ENCODE assay signal across 8 cellular contexts in genomic region chr1:23544444-23545389, GRCh38. TPM values are rescaled to one million over a fixed set of nuclear protein-coding genes. Genes with fewer than 3 reads are reported as not detected.
A peak's percentile ranks its signal among the peaks of the same experiment; 100 is the strongest.
DNase-seq lines count a peak whose midpoint lies in the region; ATAC-seq and TF ChIP-seq lines count a peak whose summit lies in the region.

No MANE protein-coding gene starts in this region.

- H3K27ac Mint-ChIP-seq in HFFc6: peak overlapping the region; percentile 11; the same call in 1 of the 2 replicates
- no peak overlapping the region for H3K27ac Mint-ChIP-seq in endodermal cell
- peak overlapping the region; percentile 60 for H3K27ac Mint-ChIP-seq in mesothelial cell of epicardium
- peak overlapping the region; percentile 34 for H3K27ac Mint-ChIP-seq in stimulated activated naive B cell treated with anti-CD40 and anti-IgM and Interleukin-4, amounts not matched to agents 10 μg/mL and 1 μg/mL and 100 μg/mL, for 72 hours

- TF ChIP-seq CTCF in HFFc6 (IDR thresholded peaks at IDR 0.05) (peak; percentile 96), endodermal cell (conservative IDR thresholded peaks at IDR 0.05) (peak; percentile 94), mesothelial cell of epicardium (IDR thresholded peaks at IDR 0.05; ENCODE audit: unreplicated experiment) (peak; percentile 90)

- H3K4me3 Mint-ChIP-seq in HFFc6: no peak overlapping the region
- no peak overlapping the region for H3K4me3 Mint-ChIP-seq in endodermal cell
- no peak overlapping the region for H3K4me3 Mint-ChIP-seq in mesothelial cell of epicardium
- H3K4me3 Mint-ChIP-seq in stimulated activated naive B cell treated with anti-CD40 and anti-IgM and Interleukin-4, amounts not matched to agents 10 μg/mL and 1 μg/mL and 100 μg/mL, for 72 hours: no peak overlapping the region

- TF ChIP-seq POLR2A in GM18505 (IDR thresholded peaks at IDR 0.05; ENCODE audit: borderline replicate concordance, extremely low read depth, insufficient read depth, insufficient read length): no peak

- ATAC-seq in stimulated activated naive B cell treated with anti-CD40 and anti-IgM and Interleukin-4, amounts not matched to agents 10 μg/mL and 1 μg/mL and 100 μg/mL, for 72 hours (replicated peaks): peak; percentile 47 to 49
- no peak for ATAC-seq in GM18505 (IDR thresholded peaks at IDR 0.05; ENCODE audit: unreplicated experiment)

- peak in 10 of 14 donors; percentile 17 to 62 (median 36) for DNase-seq in C1 segment of cervical spinal cord (lab: John Stamatoyannopoulos, UW)
- DNase-seq in HFFc6: peak; percentile 76
- DNase-seq in NCI-H748 treated with DMSO at 0.1 percent for 48 hours (lab: John Stamatoyannopoulos, UW): peak; percentile 54
- DNase-seq in activated CD8-positive, alpha-beta memory T cell treated with anti-CD3 and anti-CD28 coated beads for 1 hour (ENCODE audit: extremely low read depth in 1 of 2, low read depth in 1 of 2): peak; percentile 34 to 53
- peak; percentile 93 for DNase-seq in endodermal cell
- peak; percentile 59 to 83 for DNase-seq in mesothelial cell of epicardium (ENCODE audit: low spot score in 2 of 2, unreplicated experiment in 2 of 2)
- peak; percentile 58 for DNase-seq in stimulated activated naive B cell treated with anti-CD40 and anti-IgM and Interleukin-4, amounts not matched to agents 10 μg/mL and 1 μg/mL and 100 μg/mL, for 72 hours

- 44 to 52% methylated on average over 7 to 8 of the region's 8 CpGs for WGBS in endodermal cell (ENCODE audit: insufficient coverage in 1 of 2, insufficient read length in 1 of 2), 2 experiments

- no peaks in the 10 kb centered on the region for H3K9me3 ChIP-seq in endodermal cell (ENCODE audit: control insufficient read depth, low read length)

- no peaks in the 10 kb centered on the region for H3K36me3 ChIP-seq in endodermal cell (ENCODE audit: control insufficient read depth, insufficient read depth, low read length)

- H3K27ac ChIP-seq in endodermal cell (ENCODE audit: low read depth, low read length): no peak overlapping the region

- H3K27me3 ChIP-seq in endodermal cell (ENCODE audit: control insufficient read depth, insufficient read depth, low read length, poor library complexity, severe bottlenecking): no peaks in the 10 kb centered on the region

- H3K4me1 ChIP-seq in endodermal cell (ENCODE audit: control insufficient read depth, insufficient read depth, low read length): no peaks in the 10 kb centered on the region

- H3K9me3 Mint-ChIP-seq in HFFc6: no peaks in the 10 kb centered on the region
- H3K9me3 Mint-ChIP-seq in endodermal cell: no peaks in the 10 kb centered on the region
- no peaks in the 10 kb centered on the region for H3K9me3 Mint-ChIP-seq in mesothelial cell of epicardium
- no peaks in the 10 kb centered on the region for H3K9me3 Mint-ChIP-seq in stimulated activated naive B cell treated with anti-CD40 and anti-IgM and Interleukin-4, amounts not matched to agents 10 μg/mL and 1 μg/mL and 100 μg/mL, for 72 hours

- H3K27me3 Mint-ChIP-seq in HFFc6 (ENCODE audit: insufficient read depth) (peaks cover 2% of the 10 kb centered on the region; the same call in 1 of the 2 replicates), endodermal cell (ENCODE audit: insufficient read depth) (peaks cover under 1% of the 10 kb centered on the region), mesothelial cell of epicardium (ENCODE audit: low read depth) (no peaks in the 10 kb centered on the region)
- H3K27me3 Mint-ChIP-seq in stimulated activated naive B cell treated with anti-CD40 and anti-IgM and Interleukin-4, amounts not matched to agents 10 μg/mL and 1 μg/mL and 100 μg/mL, for 72 hours: no peaks in the 10 kb centered on the region

- H3K9ac ChIP-seq in endodermal cell (ENCODE audit: extremely low read depth, low read length, poor library complexity, severe bottlenecking): no peak overlapping the region

- H3K4me1 Mint-ChIP-seq in HFFc6 (ENCODE audit: low read depth) (peaks cover 41% of the 10 kb centered on the region), endodermal cell (peaks cover 5% of the 10 kb centered on the region), mesothelial cell of epicardium (peaks cover 24% of the 10 kb centered on the region)
- peaks cover 22 to 40% of the 10 kb centered on the region in 2 donors for H3K4me1 Mint-ChIP-seq in stimulated activated naive B cell treated with anti-CD40 and anti-IgM and Interleukin-4, amounts not matched to agents 10 μg/mL and 1 μg/mL and 100 μg/mL, for 72 hours

- H3K4me3 ChIP-seq in endodermal cell (ENCODE audit: low read length): no peak overlapping the region

- H3K36me3 Mint-ChIP-seq in HFFc6 (ENCODE audit: low read depth) (no peaks in the 10 kb centered on the region), endodermal cell (ENCODE audit: low read depth) (no peaks in the 10 kb centered on the region), mesothelial cell of epicardium (no peaks in the 10 kb centered on the region)
- H3K36me3 Mint-ChIP-seq in stimulated activated naive B cell treated with anti-CD40 and anti-IgM and Interleukin-4, amounts not matched to agents 10 μg/mL and 1 μg/mL and 100 μg/mL, for 72 hours: no peaks in the 10 kb centered on the region

RNA-seq across cellular contexts. Expression of gene E2F2, which starts 13.7 kb away (rescaled TPM):
- total RNA-seq in HFFc6 (2021; fragmentation: NEBNext Ultra II Directional; extraction: Animal tissue kit (Norgen Biotek cat#: 25700)): 1 to 10 TPM in 5 of 6 experiments, under 1 TPM in 1; 0.83 to 2.1 (median 1.9) TPM
- total RNA-seq in endodermal cell (1 to 10 TPM; 7.3 to 9.8 TPM), mesothelial cell of epicardium (4.2 to 5.7 TPM (median 4.8 TPM) in 3 replicates)
- 7.4 TPM for polyA plus RNA-seq in endodermal cell (2013, experiment 1 of 2)
- 7.7 TPM for polyA plus RNA-seq in endodermal cell (2013, experiment 2 of 2)

RNA-seq across cellular contexts. Expression of gene ID3, which starts 14.6 kb away (rescaled TPM):
- 100 to 1,000 TPM; 560 to 690 (median 604) TPM for total RNA-seq in HFFc6 (2021; fragmentation: NEBNext Ultra II Directional; extraction: Animal tissue kit (Norgen Biotek cat#: 25700))
- 100 to 1,000 TPM; 281 to 338 TPM for total RNA-seq in endodermal cell
- 319 TPM for polyA plus RNA-seq in endodermal cell (2013, experiment 1 of 2)
- polyA plus RNA-seq in endodermal cell (2013, experiment 2 of 2): 289 TPM
- 456 to 487 TPM (median 468 TPM) in 3 replicates for total RNA-seq in mesothelial cell of epicardium

Comparison
In these comparisons a context has a peak if more than half of its experiments do, and no peak if none do; other contexts are left out.
1. DNase-seq: peak in every context shown above with its lines; median percentile 93 in endodermal cell; 76 in HFFc6; 71 in mesothelial cell of epicardium; 58 in stimulated activated naive B cell treated with anti-CD40 and anti-IgM and Interleukin-4, amounts not matched to agents 10 μg/mL and 1 μg/mL and 100 μg/mL, for 72 hours; 54 in NCI-H748 treated with DMSO at 0.1 percent for 48 hours; 44 in activated CD8-positive, alpha-beta memory T cell treated with anti-CD3 and anti-CD28 coated beads for 1 hour; 36 in C1 segment of cervical spinal cord.